8 cellular contexts compared by ENCODE assay signal in genomic region chr10:13272164-13272571, GRCh38. TPM values are rescaled to one million over a fixed set of nuclear protein-coding genes. Genes with fewer than 3 reads are reported as not detected.
A peak's percentile ranks its signal among the peaks of the same experiment; 100 is the strongest.
DNase-seq lines count a peak whose midpoint lies in the region; ATAC-seq and TF ChIP-seq lines count a peak whose summit lies in the region.

No MANE protein-coding gene starts in this region.

- H3K79me2 ChIP-seq in OCI-LY7 (ENCODE audit: insufficient read depth, low read depth, low read length), result no peaks in the 10 kb centered on the region

- H3K9me2 ChIP-seq in OCI-LY7 (ENCODE audit: insufficient read depth, low read length), result no peaks in the 10 kb centered on the region

- CTCF ChIA-PET in OCI-LY7 (lab: Charles Lee; ENCODE audit: unreplicated experiment), result interaction anchor here (1.3 kb wide), 1 partner anchor 30 kb away, joined by 5 read pairs; no protein-coding TSS in a partner anchor

- H2AFZ ChIP-seq in OCI-LY7 (ENCODE audit: low read length), result peak overlapping the region; percentile 75; the same call in 1 of the 2 replicates

- POLR2A ChIA-PET in OCI-LY7 (lab: Charles Lee), result interaction anchor here (0.5 to 2.5 kb wide), 11 partner anchors 10 to 1586 kb away, joined by 3 to 11 read pairs (median 4); partner anchors contain the start of gene PHYH

- no peaks in the 10 kb centered on the region for H3K27me3 ChIP-seq in H7 (ENCODE audit: control insufficient read depth, insufficient read depth, low read length)

- no peaks in the 10 kb centered on the region for H3K9me3 ChIP-seq in OCI-LY7 (ENCODE audit: low read length)

- intact Hi-C loops in OCI-LY7 (cut with micrococcal nuclease; ENCODE audit: unreplicated experiment) (loop anchor here (2.0 kb wide), 1 partner anchor 75 kb away; no protein-coding TSS in a partner anchor), left ventricle myocardium superior (cut with micrococcal nuclease) (no loop called here)

- ATAC-seq in left ventricle myocardium superior (peak; percentile 85), HG03378 (IDR thresholded peaks at IDR 0.05; ENCODE audit: unreplicated experiment) (no peak), GM21447 (IDR thresholded peaks at IDR 0.05; ENCODE audit: unreplicated experiment) (no peak)

- H3K4me2 ChIP-seq in OCI-LY7 (ENCODE audit: low read length), result peak overlapping the region; percentile 64

- no peak for TF ChIP-seq CTCF in OCI-LY7 (conservative IDR thresholded peaks at IDR 0.05; ENCODE audit: low read length)

- DNase-seq in H7 (peak; percentile 53), OCI-LY7 (ENCODE audit: low spot score) (peak; percentile 94), left ventricle myocardium superior (peak; percentile 66), substantia nigra (lab: John Stamatoyannopoulos, UW) (peak in 48 of 49 donors; percentile 6 to 77 (median 52)), Kasumi-1 (lab: John Stamatoyannopoulos, UW) (no peak)
- no peak for DNase-seq in activated CD4-positive, CD25-positive, alpha-beta regulatory T cell treated with anti-CD3 and anti-CD28 coated beads, Interleukin-2, amount 50 U/mL, for 72 hours

- H3K27ac ChIP-seq in OCI-LY7 (ENCODE audit: low read depth, low read length, poor library complexity, severe bottlenecking), result peak overlapping the region; percentile 97
- peak overlapping the region; percentile 42 for H3K27ac ChIP-seq in substantia nigra (ENCODE audit: low read depth, low read length, poor library complexity, severe bottlenecking)

- no TSS peak for BruUV-seq in OCI-LY7 (replicated peaks; lab: Mats Ljungman, UMichigan)

- H4K20me1 ChIP-seq in OCI-LY7 (ENCODE audit: insufficient read depth, low read length), result no peaks in the 10 kb centered on the region

- H3K4me3 ChIP-seq in H7 (ENCODE audit: insufficient read depth, low read depth, low read length) (no peak overlapping the region), OCI-LY7 (ENCODE audit: low read depth, low read length, poor library complexity, severe bottlenecking) (peak overlapping the region; percentile 41)

- peaks cover 50% of the 10 kb centered on the region for H3K4me1 ChIP-seq in OCI-LY7 (ENCODE audit: insufficient read depth, low read length, poor library complexity, severe bottlenecking)

- H3K36me3 ChIP-seq in H7 (replicated peaks; ENCODE audit: control insufficient read depth, insufficient read depth, low read length) (no peaks in the 10 kb centered on the region), OCI-LY7 (ENCODE audit: insufficient read depth, low read length) (no peaks in the 10 kb centered on the region)

RNA-seq across cellular contexts. Expression of gene PHYH, which starts 27.7 kb away (rescaled TPM):
- total RNA-seq in H7 (2014; rRNA removed; shearing (Covaris generic)), result 12.2 and 14.8 TPM in 2 replicates
- total RNA-seq in OCI-LY7 (2014; rRNA removed; shearing (Covaris generic)), result 6.9 and 7.4 TPM in 2 replicates
- total RNA-seq in OCI-LY7 (2022), result 15.1 and 17.8 TPM in 2 replicates
- total RNA-seq in left ventricle myocardium superior, result 177 TPM

RNA-seq across cellular contexts. Expression of gene UCMA, which starts 38.0 kb away (rescaled TPM):
- total RNA-seq in H7 (2014; rRNA removed; shearing (Covaris generic)), result not detected in 2 replicates
- total RNA-seq in OCI-LY7 (2014; rRNA removed; shearing (Covaris generic)), result not detected in 2 replicates
- not detected in 2 replicates for total RNA-seq in OCI-LY7 (2022)
- not detected for total RNA-seq in left ventricle myocardium superior

Comparison
In these comparisons a context has a peak if more than half of its experiments do, and no peak if none do; other contexts are left out.
1. DNase-seq: peak in H7 (single experiment), OCI-LY7 (single experiment), left ventricle myocardium superior (single experiment) and substantia nigra (48 of 49); none in Kasumi-1 (0 of 2) and activated CD4-positive, CD25-positive, alpha-beta regulatory T cell treated with anti-CD3 and anti-CD28 coated beads, Interleukin-2, amount 50 U/mL, for 72 hours (single experiment).